1 cellular context compared by ENCODE assay signal in the genomic region with DNA sequence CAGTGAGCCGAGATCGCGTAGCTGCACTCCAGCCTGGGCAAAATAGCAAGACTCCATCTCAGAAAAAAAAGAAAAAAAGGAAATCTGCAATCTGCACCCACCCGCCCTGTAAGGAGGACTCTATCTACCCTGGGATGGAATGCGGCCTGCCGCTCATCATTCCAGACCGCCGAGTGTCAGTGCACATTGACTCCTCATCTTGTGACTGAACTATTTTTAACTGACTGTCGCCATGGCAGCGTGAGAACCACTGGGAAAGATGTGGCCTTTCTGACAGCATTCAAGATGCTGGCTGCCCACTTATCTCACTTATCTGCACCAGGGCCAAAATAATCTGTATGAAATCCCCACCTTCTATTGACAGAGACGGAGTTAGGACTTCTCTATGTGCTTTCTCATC.
TF ChIP-seq lines count a peak whose summit lies in the region.

No MANE protein-coding gene starts in this region.

TF ChIP-seq in HepG2, 621 proteins besides CTCF, POLR2A, EP300 and RAD21:
- TF ChIP-seq ZNF547 (CRISPR knock-in tag; IDR thresholded peaks at IDR 0.05) (no peak), SUZ12 (IDR thresholded peaks at IDR 0.05; ENCODE audit: low read depth, low read length) (no peak), JUND (CRISPR knock-in tag; IDR thresholded peaks at IDR 0.05) (no peak)
